23 cellular contexts compared by ENCODE assay signal in genomic region chr6:76856065-76856464, GRCh38.
"Had no signal": no experiment of that assay in that cellular context is flagged by ENCODE, and none has a peak within 500 bp of the region (broad histone marks: within the 10 kb centered on the region; RNA-seq: fewer than 3 reads in every experiment).

No MANE protein-coding gene starts in this region.

- H3K27ac ChIP-seq: coronary artery, dorsolateral prefrontal cortex, esophagus muscularis mucosa, foreskin keratinocyte, gastroesophageal sphincter, heart left ventricle, hepatocyte, left lung, lower lobe of right lung had no signal

- H3K4me3 ChIP-seq: coronary artery, dorsolateral prefrontal cortex, esophagus muscularis mucosa, gastroesophageal sphincter, heart left ventricle, hepatocyte, left lung, lower lobe of right lung, mucosa of descending colon had no signal

- H3K4me2 ChIP-seq: hepatocyte had no signal

- H3K9me3 ChIP-seq: esophagus muscularis mucosa, gastroesophageal sphincter, heart left ventricle, lower lobe of right lung, mucosa of descending colon had no signal

- H3K36me3 Mint-ChIP-seq: immature natural killer cell, mesothelial cell of epicardium had no signal

- H3K9me3 Mint-ChIP-seq: mesothelial cell of epicardium had no signal

- H3K36me3 ChIP-seq: esophagus muscularis mucosa, gastroesophageal sphincter, heart left ventricle, left lung, lower lobe of right lung had no signal

- H2AFZ ChIP-seq: hepatocyte had no signal

- H3K4me1 ChIP-seq: esophagus muscularis mucosa, gastroesophageal sphincter, left lung, lower lobe of right lung had no signal

- H3K4me3 Mint-ChIP-seq: immature natural killer cell, mesothelial cell of epicardium had no signal

- H3K79me2 ChIP-seq: hepatocyte had no signal

- H3K4me1 Mint-ChIP-seq: immature natural killer cell had no signal

- ATAC-seq: foreskin keratinocyte, gastroesophageal sphincter, heart left ventricle, left colon, left lung, lower lobe of right lung, mucosa of descending colon had no signal

- DNase-seq: dermis blood vessel endothelial cell; dorsolateral prefrontal cortex; effector CD4-positive, alpha-beta T cell; effector memory CD4-positive, alpha-beta T cell; foreskin keratinocyte; heart left ventricle; hypothalamus; immature natural killer cell; islet precursor cell; kidney; kidney glomerular epithelial cell; left colon; left lung; lower lobe of right lung; mesenchymal stem cell; mucosa of descending colon had no signal

- FAIRE-seq: colon, endothelial cell of umbilical vein had no signal

- H3K27ac Mint-ChIP-seq: immature natural killer cell, mesothelial cell of epicardium had no signal

- H3K27me3 ChIP-seq: dorsolateral prefrontal cortex, esophagus muscularis mucosa, foreskin keratinocyte, gastroesophageal sphincter, heart left ventricle, hepatocyte, left lung had no signal
